1 cellular context compared by ENCODE assay signal in the genomic region with DNA sequence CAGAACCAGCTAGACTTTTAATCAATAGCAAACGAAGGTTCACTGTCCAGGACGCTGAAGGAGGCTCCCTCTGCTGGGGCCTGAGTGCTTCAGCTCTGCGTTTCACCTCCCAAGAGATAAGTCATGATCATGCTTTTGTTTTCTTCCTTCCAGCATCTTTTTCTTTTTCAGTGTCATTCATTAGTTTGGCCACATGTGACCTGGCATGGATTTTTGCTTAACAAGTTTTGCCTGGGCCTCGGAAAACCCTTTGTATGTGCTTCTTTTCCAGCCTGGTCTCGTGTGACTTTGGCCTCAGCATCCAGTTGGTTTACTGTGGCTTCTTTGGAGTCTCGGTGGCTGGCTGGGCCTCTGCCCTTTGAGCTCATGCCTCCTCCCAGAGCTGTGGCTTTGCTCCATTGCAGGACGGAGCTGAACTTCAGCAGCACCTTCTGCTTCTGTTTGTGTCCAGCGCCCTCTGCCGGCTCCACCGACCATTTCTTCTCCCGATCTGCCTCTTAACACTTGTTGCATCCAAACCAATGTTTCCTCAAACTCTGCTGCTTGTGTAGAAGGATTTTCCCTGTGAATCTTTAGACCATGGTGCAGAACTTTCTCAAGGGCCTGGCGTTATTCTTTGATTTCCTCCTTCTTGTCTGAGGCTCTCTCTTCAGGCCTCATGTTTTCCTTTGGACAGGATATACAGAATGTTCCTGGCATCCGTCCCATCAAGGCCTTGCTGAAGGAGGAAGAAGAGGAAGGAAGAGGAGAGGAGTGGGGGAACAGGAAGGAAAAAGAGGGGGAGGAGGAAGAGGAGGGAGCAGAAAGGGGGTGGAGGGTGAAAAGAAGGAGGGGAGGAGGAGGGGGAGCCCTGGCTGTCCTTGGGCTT.
TF ChIP-seq lines count a peak whose summit lies in the region.

No MANE protein-coding gene starts in this region.

TF ChIP-seq in endothelial cell of umbilical vein, 7 proteins besides CTCF, POLR2A, EP300 and RAD21:
- TF ChIP-seq MYC (IDR thresholded peaks at IDR 0.05; ENCODE audit: low read depth, low read length) (no peak), FOS (IDR thresholded peaks at IDR 0.05; ENCODE audit: borderline replicate concordance, insufficient read depth, low read length) (no peak), JUN (IDR thresholded peaks at IDR 0.05; ENCODE audit: borderline replicate concordance, insufficient read depth, insufficient read length, low read depth) (no peak), POLR2AphosphoS5 (IDR thresholded peaks at IDR 0.05; ENCODE audit: insufficient read depth, low read depth, low read length) (no peak), GATA2 (IDR thresholded peaks at IDR 0.05; ENCODE audit: insufficient read depth, insufficient read length, low read depth, low read length) (no peak), EZH2 (IDR thresholded peaks at IDR 0.05; ENCODE audit: borderline replicate concordance, low read depth, low read length, severe bottlenecking) (no peak)
- TF ChIP-seq, protein P1, sequence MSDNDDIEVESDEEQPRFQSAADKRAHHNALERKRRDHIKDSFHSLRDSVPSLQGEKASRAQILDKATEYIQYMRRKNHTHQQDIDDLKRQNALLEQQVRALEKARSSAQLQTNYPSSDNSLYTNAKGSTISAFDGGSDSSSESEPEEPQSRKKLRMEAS (IDR thresholded peaks at IDR 0.05; ENCODE audit: insufficient read depth, insufficient read length) = no peak
